Comparison of ENCODE assay signal across 10 cellular contexts in genomic region chr22:41943661-41944209, GRCh38. TPM values are rescaled to one million over a fixed set of nuclear protein-coding genes. Genes with fewer than 3 reads are reported as not detected.
A peak's percentile ranks its signal among the peaks of the same experiment; 100 is the strongest.
DNase-seq lines count a peak whose midpoint lies in the region; ATAC-seq and TF ChIP-seq lines count a peak whose summit lies in the region.
"Had no signal": no experiment of that assay in that cellular context is flagged by ENCODE, and none has a peak within 500 bp of the region (broad histone marks: within the 10 kb centered on the region; RNA-seq: fewer than 3 reads in every experiment).

No MANE protein-coding gene starts in this region.

- H3K27ac Mint-ChIP-seq in stimulated activated naive CD8-positive, alpha-beta T cell treated with anti-CD3 and anti-CD28 coated beads, Interleukin-15, Interleukin-2, amounts not matched to agents 100 ng/mL and 50 ng/mL, for 24 hours, result peak overlapping the region; percentile 67
- peak overlapping the region in 1 of 2 donors; percentile 13 for H3K27ac Mint-ChIP-seq in stimulated activated naive CD8-positive, alpha-beta T cell treated with anti-CD3 and anti-CD28 coated beads, Interleukin-15, amount 100 ng/mL, for 72 hours
- peak overlapping the region; percentile 98 for H3K27ac Mint-ChIP-seq in activated CD4-positive, alpha-beta memory T cell treated with anti-CD3 and anti-CD28 coated beads for 36 hours
- H3K27ac Mint-ChIP-seq in type B pancreatic cell, result no peak overlapping the region

- no peaks in the 10 kb centered on the region for H3K27me3 Mint-ChIP-seq in stimulated activated naive CD8-positive, alpha-beta T cell treated with anti-CD3 and anti-CD28 coated beads, Interleukin-15, Interleukin-2, amounts not matched to agents 100 ng/mL and 50 ng/mL, for 24 hours
- no peaks in the 10 kb centered on the region for H3K27me3 Mint-ChIP-seq in stimulated activated naive CD8-positive, alpha-beta T cell treated with anti-CD3 and anti-CD28 coated beads, Interleukin-15, amount 100 ng/mL, for 72 hours
- H3K27me3 Mint-ChIP-seq in activated CD4-positive, alpha-beta memory T cell treated with anti-CD3 and anti-CD28 coated beads for 36 hours, result no peaks in the 10 kb centered on the region
- no peaks in the 10 kb centered on the region for H3K27me3 Mint-ChIP-seq in type B pancreatic cell

- peaks cover 57% of the 10 kb centered on the region for H3K36me3 Mint-ChIP-seq in stimulated activated naive CD8-positive, alpha-beta T cell treated with anti-CD3 and anti-CD28 coated beads, Interleukin-15, Interleukin-2, amounts not matched to agents 100 ng/mL and 50 ng/mL, for 24 hours (ENCODE audit: low read depth)
- peaks cover 63% of the 10 kb centered on the region for H3K36me3 Mint-ChIP-seq in activated CD4-positive, alpha-beta memory T cell treated with anti-CD3 and anti-CD28 coated beads for 36 hours
- H3K36me3 Mint-ChIP-seq in type B pancreatic cell, result peaks cover 11% of the 10 kb centered on the region

- peak overlapping the region; percentile 61 for H3K4me3 Mint-ChIP-seq in stimulated activated naive CD8-positive, alpha-beta T cell treated with anti-CD3 and anti-CD28 coated beads, Interleukin-15, Interleukin-2, amounts not matched to agents 100 ng/mL and 50 ng/mL, for 24 hours
- peak overlapping the region in 1 of 2 donors; percentile 67 for H3K4me3 Mint-ChIP-seq in stimulated activated naive CD8-positive, alpha-beta T cell treated with anti-CD3 and anti-CD28 coated beads, Interleukin-15, amount 100 ng/mL, for 72 hours
- peak overlapping the region; percentile 73 for H3K4me3 Mint-ChIP-seq in activated CD4-positive, alpha-beta memory T cell treated with anti-CD3 and anti-CD28 coated beads for 36 hours
- peak overlapping the region; percentile 65 for H3K4me3 Mint-ChIP-seq in type B pancreatic cell

- intact Hi-C loops in activated CD4-positive, alpha-beta memory T cell treated with anti-CD3 and anti-CD28 coated beads for 36 hours (cut with micrococcal nuclease), result loop anchor here (5.0 kb wide), 1 partner anchor 54 kb away; the partner anchor contains the start of gene WBP2NL

- no peak for TF ChIP-seq CTCF in type B pancreatic cell (conservative IDR thresholded peaks at IDR 0.05)

- DNase-seq in stimulated activated naive CD8-positive, alpha-beta T cell treated with anti-CD3 and anti-CD28 coated beads, Interleukin-15, amount 100 ng/mL, for 72 hours, result no peak
- DNase-seq in activated CD4-positive, alpha-beta memory T cell treated with anti-CD3 and anti-CD28 coated beads for 36 hours, result peak; percentile 72
- DNase-seq in fibroblast of peridontal ligament (ENCODE audit: extremely low read depth) (peak; percentile 8), type B pancreatic cell (ENCODE audit: extremely low spot score, unreplicated experiment) (no peak), NCI-H2107 treated with DMSO at 0.1 percent for 48 hours (lab: John Stamatoyannopoulos, UW; ENCODE audit: unreplicated experiment) (no peak)
- DNase-seq: NCI-H146 had no signal

- CTCF ChIA-PET in activated CD4-positive, alpha-beta memory T cell treated with anti-CD3 and anti-CD28 coated beads for 36 hours (lab: Charles Lee), result interaction anchor here (0.6 to 2.9 kb wide), 10 partner anchors 13 to 277 kb away, joined by 3 to 22 read pairs (median 4); no protein-coding TSS in a partner anchor

- POLR2A ChIA-PET in activated CD4-positive, alpha-beta memory T cell treated with anti-CD3 and anti-CD28 coated beads for 36 hours (lab: Charles Lee), result interaction anchor here (0.6 to 2.4 kb wide), 10 partner anchors 15 to 197 kb away, joined by 3 to 12 read pairs (median 4); partner anchors contain the start of genes CCDC134, NDUFA6 and SREBF2

- no peak for ATAC-seq in stimulated activated naive CD8-positive, alpha-beta T cell treated with anti-CD3 and anti-CD28 coated beads, Interleukin-15, amount 100 ng/mL, for 72 hours
- ATAC-seq in HG02571 (IDR thresholded peaks at IDR 0.05; ENCODE audit: unreplicated experiment), result no peak
- no peak for ATAC-seq in GM18498 (IDR thresholded peaks at IDR 0.05; ENCODE audit: unreplicated experiment)
- ATAC-seq: Panc1 had no signal

- no peaks in the 10 kb centered on the region for H3K9me3 Mint-ChIP-seq in stimulated activated naive CD8-positive, alpha-beta T cell treated with anti-CD3 and anti-CD28 coated beads, Interleukin-15, Interleukin-2, amounts not matched to agents 100 ng/mL and 50 ng/mL, for 24 hours
- no peaks in the 10 kb centered on the region for H3K9me3 Mint-ChIP-seq in stimulated activated naive CD8-positive, alpha-beta T cell treated with anti-CD3 and anti-CD28 coated beads, Interleukin-15, amount 100 ng/mL, for 72 hours
- no peaks in the 10 kb centered on the region for H3K9me3 Mint-ChIP-seq in activated CD4-positive, alpha-beta memory T cell treated with anti-CD3 and anti-CD28 coated beads for 36 hours
- H3K9me3 Mint-ChIP-seq in type B pancreatic cell, result no peaks in the 10 kb centered on the region

- H3K4me1 Mint-ChIP-seq in stimulated activated naive CD8-positive, alpha-beta T cell treated with anti-CD3 and anti-CD28 coated beads, Interleukin-15, Interleukin-2, amounts not matched to agents 100 ng/mL and 50 ng/mL, for 24 hours (ENCODE audit: low read depth), result peaks cover 79% of the 10 kb centered on the region
- peaks cover 83% of the 10 kb centered on the region for H3K4me1 Mint-ChIP-seq in stimulated activated naive CD8-positive, alpha-beta T cell treated with anti-CD3 and anti-CD28 coated beads, Interleukin-15, amount 100 ng/mL, for 72 hours
- peaks cover 75% of the 10 kb centered on the region for H3K4me1 Mint-ChIP-seq in activated CD4-positive, alpha-beta memory T cell treated with anti-CD3 and anti-CD28 coated beads for 36 hours (ENCODE audit: low read depth)
- H3K4me1 Mint-ChIP-seq in type B pancreatic cell (ENCODE audit: unreplicated experiment), result peaks cover 31% of the 10 kb centered on the region

RNA-seq across cellular contexts. Expression of gene CENPM, which starts 3.2 kb away (rescaled TPM):
- total RNA-seq in activated CD4-positive, alpha-beta memory T cell treated with anti-CD3 and anti-CD28 coated beads for 36 hours, result 100 to 1,000 TPM in 1 of 2 experiments, 10 to 100 TPM in 1; 99.9 to 106 TPM
- total RNA-seq in type B pancreatic cell (ENCODE audit: low replicate concordance), result 12.2 and 29.4 TPM in 2 replicates

RNA-seq across cellular contexts. Expression of gene TNFRSF13C, which starts 17.1 kb away (rescaled TPM):
- 1 to 10 TPM; 3.2 to 5.0 TPM for total RNA-seq in activated CD4-positive, alpha-beta memory T cell treated with anti-CD3 and anti-CD28 coated beads for 36 hours
- 0.79 and 3.4 TPM in 2 replicates for total RNA-seq in type B pancreatic cell (ENCODE audit: low replicate concordance)

RNA-seq across cellular contexts. Expression of gene SEPTIN3, which starts 25.5 kb away (rescaled TPM):
- total RNA-seq in activated CD4-positive, alpha-beta memory T cell treated with anti-CD3 and anti-CD28 coated beads for 36 hours, result 1 to 10 TPM; 2.2 to 2.8 TPM
- 3.7 and 16.3 TPM in 2 replicates for total RNA-seq in type B pancreatic cell (ENCODE audit: low replicate concordance)

RNA-seq across cellular contexts. Expression of gene SHISA8, which starts 28.9 kb away (rescaled TPM):
- total RNA-seq in activated CD4-positive, alpha-beta memory T cell treated with anti-CD3 and anti-CD28 coated beads for 36 hours, result 1 to 10 TPM in 1 of 2 experiments, under 1 TPM in 1; 0.97 to 1.1 TPM
- 0.22 and 0.45 TPM in 2 replicates for total RNA-seq in type B pancreatic cell (ENCODE audit: low replicate concordance)

Comparison
In these comparisons a context has a peak if more than half of its experiments do, and no peak if none do; other contexts are left out.
1. DNase-seq: peak in activated CD4-positive, alpha-beta memory T cell treated with anti-CD3 and anti-CD28 coated beads for 36 hours (single experiment) and fibroblast of peridontal ligament (single experiment); none in stimulated activated naive CD8-positive, alpha-beta T cell treated with anti-CD3 and anti-CD28 coated beads, Interleukin-15, amount 100 ng/mL, for 72 hours (0 of 2), type B pancreatic cell (single experiment) and NCI-H2107 treated with DMSO at 0.1 percent for 48 hours (single experiment).